In the genomic region with DNA sequence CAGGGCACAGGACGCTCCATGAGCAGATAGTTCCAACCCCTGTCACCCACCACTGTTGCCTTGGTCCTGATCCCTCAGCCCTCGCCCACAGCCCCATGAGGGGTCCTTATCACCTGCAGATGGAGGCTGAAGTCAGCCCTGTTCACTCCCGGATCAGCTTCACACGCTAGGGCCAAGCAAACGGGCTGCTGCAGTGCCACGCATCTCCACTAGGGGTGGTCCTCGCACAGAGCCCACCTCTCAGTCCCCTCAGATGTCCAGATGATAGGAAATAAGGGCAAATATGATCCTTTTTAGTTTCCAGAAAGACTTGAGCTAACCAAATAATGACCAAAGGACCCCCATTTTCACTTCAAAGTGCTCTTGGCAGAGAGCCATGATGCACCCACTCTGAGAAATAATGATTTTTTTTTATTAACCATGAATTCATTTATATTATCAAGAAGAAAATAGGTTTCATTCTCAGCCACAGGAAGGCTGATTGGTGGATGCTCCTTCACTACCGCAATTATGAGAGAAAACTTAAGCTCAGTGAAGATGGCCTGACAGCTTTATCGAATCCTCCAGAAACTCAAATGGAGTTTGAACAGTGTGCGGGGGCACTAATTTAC, we compare ENCODE assay signal across 8 cellular contexts.
A peak's percentile ranks its signal among the peaks of the same experiment; 100 is the strongest.
DNase-seq lines count a peak whose midpoint lies in the region; ATAC-seq and TF ChIP-seq lines count a peak whose summit lies in the region.

No MANE protein-coding gene starts in this region.

- peaks cover 14% of the 10 kb centered on the region for H3K27me3 Mint-ChIP-seq in nephron progenitor cell (ENCODE audit: low read depth, poor library complexity)

- no peaks in the 10 kb centered on the region for H3K4me1 Mint-ChIP-seq in nephron progenitor cell

- ATAC-seq in GM19372 (IDR thresholded peaks at IDR 0.05; ENCODE audit: low read depth, unreplicated experiment) (peak; percentile 90), HG03558 (IDR thresholded peaks at IDR 0.05; ENCODE audit: extremely low read depth, unreplicated experiment) (peak; percentile 65)

- DNase-seq in D341Med (ENCODE audit: low spot score) (peak; percentile 70), nephron progenitor cell (peak; percentile 80), kidney glomerular epithelial cell (lab: John Stamatoyannopoulos, UW) (no peak), amygdala (lab: John Stamatoyannopoulos, UW) (no peak), NCI-H2227 (lab: John Stamatoyannopoulos, UW; ENCODE audit: unreplicated experiment) (no peak)
- DNase-seq in activated T-cell treated with anti-CD3 and anti-CD28 coated beads, Interleukin-2, amount 50 U/mL, for 48 hours: peak; percentile 43 to 57

- no peaks in the 10 kb centered on the region for H3K36me3 Mint-ChIP-seq in nephron progenitor cell (ENCODE audit: low read depth)

- no peak overlapping the region for H3K4me3 Mint-ChIP-seq in nephron progenitor cell

- H3K27ac Mint-ChIP-seq in nephron progenitor cell: no peak overlapping the region

- TF ChIP-seq CTCF in nephron progenitor cell (IDR thresholded peaks at IDR 0.05): peak; percentile 97

- no peaks in the 10 kb centered on the region for H3K9me3 Mint-ChIP-seq in nephron progenitor cell

Comparison
In these comparisons a context has a peak if more than half of its experiments do, and no peak if none do; other contexts are left out.
1. DNase-seq: peak in D341Med (single experiment), activated T-cell treated with anti-CD3 and anti-CD28 coated beads, Interleukin-2, amount 50 U/mL, for 48 hours (2 of 2) and nephron progenitor cell (single experiment); none in kidney glomerular epithelial cell (single experiment), amygdala (0 of 56) and NCI-H2227 (single experiment).